14 cellular contexts compared by ENCODE assay signal in genomic region chr3:133447751-133448477, GRCh38. TPM values are rescaled to one million over a fixed set of nuclear protein-coding genes. Genes with fewer than 3 reads are reported as not detected.
DNase-seq lines count a peak whose midpoint lies in the region; ATAC-seq and TF ChIP-seq lines count a peak whose summit lies in the region.
"Had no signal": no experiment of that assay in that cellular context is flagged by ENCODE, and none has a peak within 500 bp of the region (broad histone marks: within the 10 kb centered on the region; RNA-seq: fewer than 3 reads in every experiment).

No MANE protein-coding gene starts in this region.

- TF ChIP-seq CTCF in transverse colon (IDR thresholded peaks at IDR 0.05) = no peak
- no peak for TF ChIP-seq CTCF in ovary (IDR thresholded peaks at IDR 0.05)

- peaks cover 45% of the 10 kb centered on the region for H3K4me1 Mint-ChIP-seq in activated CD4-positive, alpha-beta T cell treated with anti-CD3 and anti-CD28 coated beads for 36 hours
- peaks cover 51% of the 10 kb centered on the region for H3K4me1 Mint-ChIP-seq in memory B cell

- no peaks in the 10 kb centered on the region for H3K36me3 ChIP-seq in transverse colon
- no peaks in the 10 kb centered on the region for H3K36me3 ChIP-seq in ovary
- H3K36me3 ChIP-seq in HAP-1 (replicated peaks) = no peaks in the 10 kb centered on the region

- 73% methylated on average over 4 of the region's 4 CpGs; no CpG with 5 or more reads in 1 of the 2 donors for WGBS in transverse colon (ENCODE audit: low coverage in 1 of 2), 2 donors
- WGBS in ovary, 3 donors = 73 to 84% (median 83%) methylated on average over 4 of the region's 4 CpGs

- in situ Hi-C loops in transverse colon (cut with MboI; ENCODE audit: low pct_ligation_motif_present in 1 of 4, low pct_unique_long_range_greater_than_20kb in 1 of 4, low sequenced_read_pairs in 3 of 4) = no loop called here
- in situ Hi-C loops in HAP-1 (cut with MboI; ENCODE audit: low sequenced_read_pairs) = no loop called here

- H3K4me1 ChIP-seq in transverse colon (peaks cover 0 to 6% (median 1%) of the 10 kb centered on the region in 4 donors), ovary (ENCODE audit: insufficient read depth) (no peaks in the 10 kb centered on the region), HAP-1 (peaks cover 4% of the 10 kb centered on the region)

- H3K4me3 Mint-ChIP-seq in activated CD4-positive, alpha-beta T cell treated with anti-CD3 and anti-CD28 coated beads for 36 hours = no peak overlapping the region
- peak overlapping the region; percentile 77 for H3K4me3 Mint-ChIP-seq in memory B cell

- H3K27me3 Mint-ChIP-seq in activated CD4-positive, alpha-beta T cell treated with anti-CD3 and anti-CD28 coated beads for 36 hours = no peaks in the 10 kb centered on the region
- peaks cover 1% of the 10 kb centered on the region for H3K27me3 Mint-ChIP-seq in memory B cell
- H3K27me3 Mint-ChIP-seq: progenitor cell of endocrine pancreas had no signal

- no peaks in the 10 kb centered on the region for H3K9me3 Mint-ChIP-seq in activated CD4-positive, alpha-beta T cell treated with anti-CD3 and anti-CD28 coated beads for 36 hours (ENCODE audit: low read depth)
- peaks cover 1% of the 10 kb centered on the region for H3K9me3 Mint-ChIP-seq in memory B cell

- H3K4me3 ChIP-seq in transverse colon = no peak overlapping the region
- no peak overlapping the region for H3K4me3 ChIP-seq in ovary
- H3K4me3 ChIP-seq in HAP-1 = no peak overlapping the region

- POLR2A ChIA-PET in activated CD4-positive, alpha-beta T cell treated with anti-CD3 and anti-CD28 coated beads for 36 hours (lab: Charles Lee) = interaction anchor here (0.9 to 2.4 kb wide), 5 partner anchors 21 to 127 kb away, joined by 3 to 8 read pairs (median 4); partner anchors contain the start of gene CDV3

- H3K27ac ChIP-seq in transverse colon (peak overlapping the region in 1 of 4 donors; percentile 24), ovary (no peak overlapping the region)

- H3K36me3 Mint-ChIP-seq in activated CD4-positive, alpha-beta T cell treated with anti-CD3 and anti-CD28 coated beads for 36 hours (ENCODE audit: low read depth) = no peaks in the 10 kb centered on the region
- H3K36me3 Mint-ChIP-seq in memory B cell = no peaks in the 10 kb centered on the region

- intact Hi-C loops in activated CD4-positive, alpha-beta T cell treated with anti-CD3 and anti-CD28 coated beads for 36 hours (cut with DNase I, micrococcal nuclease) = loop anchor here (1.0 to 10.0 kb wide), 5 partner anchors 27 to 357 kb away; partner anchors contain the start of genes CDV3 (in 1 of the 2) and SRPRB (in 1 of the 2)
- intact Hi-C loops in transverse colon (cut with DNase I; ENCODE audit: low total_unique reads) (no loop called here), ovary (cut with DNase I) (no loop called here)

- H3K27me3 ChIP-seq in transverse colon (no peaks in the 10 kb centered on the region), ovary (no peaks in the 10 kb centered on the region), HAP-1 (ENCODE audit: low read depth) (no peaks in the 10 kb centered on the region)

- TF ChIP-seq EP300 in transverse colon (IDR thresholded peaks at IDR 0.05; ENCODE audit: low read depth) = no peak
- no peak for TF ChIP-seq EP300 in ovary (IDR thresholded peaks at IDR 0.05)

- H3K27ac Mint-ChIP-seq in activated CD4-positive, alpha-beta T cell treated with anti-CD3 and anti-CD28 coated beads for 36 hours = peak overlapping the region; percentile 69
- peak overlapping the region; percentile 91 for H3K27ac Mint-ChIP-seq in memory B cell

- no peak for DNase-seq in activated CD4-positive, alpha-beta T cell treated with anti-CD3 and anti-CD28 coated beads for 36 hours
- no peak for DNase-seq in activated CD4-positive, alpha-beta T cell treated with anti-CD3 and anti-CD28 coated beads, Interleukin-2, amount 50 U/mL, for 1 hour
- DNase-seq in NCI-H1436 treated with DMSO at 0.1 percent for 48 hours (lab: John Stamatoyannopoulos, UW) (peak; percentile 79), memory B cell (ENCODE audit: low spot score in 2 of 2) (no peak), transverse colon (no peak), ovary (no peak), HAP-1 (ENCODE audit: low spot score in 2 of 2) (no peak)
- DNase-seq: islet precursor cell had no signal

- H3K9me3 ChIP-seq in transverse colon (no peaks in the 10 kb centered on the region), ovary (no peaks in the 10 kb centered on the region), HAP-1 (no peaks in the 10 kb centered on the region)

- no peak for ATAC-seq in activated CD4-positive, alpha-beta T cell treated with anti-CD3 and anti-CD28 coated beads for 36 hours
- ATAC-seq in GM21825 (IDR thresholded peaks at IDR 0.05; ENCODE audit: unreplicated experiment) (peak; percentile 27), memory B cell (ENCODE audit: low read depth) (peak; percentile 40)

- CTCF ChIA-PET in activated CD4-positive, alpha-beta T cell treated with anti-CD3 and anti-CD28 coated beads for 36 hours (lab: Charles Lee) = interaction anchor here (0.6 to 1.3 kb wide), 4 partner anchors 29 to 58 kb away, joined by 3 to 4 read pairs (median 4); no protein-coding TSS in a partner anchor

- no peak for TF ChIP-seq POLR2A in transverse colon (IDR thresholded peaks at IDR 0.05)
- no peak for TF ChIP-seq POLR2A in ovary (IDR thresholded peaks at IDR 0.05)

RNA-seq across cellular contexts. Expression of gene BFSP2, which starts 48.1 kb away (rescaled TPM):
- total RNA-seq in activated CD4-positive, alpha-beta T cell treated with anti-CD3 and anti-CD28 coated beads for 36 hours = under 1 TPM in 1 of 2 experiments, not detected in 1; 0.21 TPM
- total RNA-seq in transverse colon (not detected), ovary (not detected)
- polyA plus RNA-seq in ovary = not detected
- total RNA-seq: astrocyte, epithelial cell of proximal tubule, H4, progenitor cell of endocrine pancreas, urinary bladder had no signal
- polyA plus RNA-seq: urinary bladder had no signal

Comparison
In these comparisons a context has a peak if more than half of its experiments do, and no peak if none do; other contexts are left out.
1. intact Hi-C loops: an anchor here in activated CD4-positive, alpha-beta T cell treated with anti-CD3 and anti-CD28 coated beads for 36 hours (1.0 to 10.0 kb wide); none called in transverse colon and ovary.